8 cellular contexts compared by ENCODE assay signal in genomic region chr6:37222125-37222967, GRCh38.
DNase-seq lines count a peak whose midpoint lies in the region; ATAC-seq lines count a peak whose summit lies in the region.

No MANE protein-coding gene starts in this region.

- no peaks in the 10 kb centered on the region for H3K9me3 Mint-ChIP-seq in dendritic cell treated with granulocyte-macrophage colony-stimulating factor and Interleukin-4, amounts not matched to agents 40 ng/mL and 50 ng/mL, for 4 days

- DNase-seq in AG20443 (ENCODE audit: low spot score) (peak; percentile 88), NCI-H345 (lab: John Stamatoyannopoulos, UW) (peak; percentile 98), left kidney (ENCODE audit: low read depth, low spot score) (peak; percentile 98)
- DNase-seq in activated CD4-positive, CD25-positive, alpha-beta regulatory T cell treated with anti-CD3 and anti-CD28 coated beads, Interleukin-2, amount 50 U/mL, for 16 hours (ENCODE audit: low read depth, low spot score): peak; percentile 12
- peak; percentile 83 for DNase-seq in stimulated activated CD4-positive, alpha-beta T cell treated with anti-CD3 and anti-CD28 coated beads, Interleukin-1b, Interleukin-23, amount 100 ng/mL, for 48 hours

- peaks cover 3% of the 10 kb centered on the region for H3K27me3 Mint-ChIP-seq in dendritic cell treated with granulocyte-macrophage colony-stimulating factor and Interleukin-4, amounts not matched to agents 40 ng/mL and 50 ng/mL, for 4 days

- ATAC-seq in GM19025 (IDR thresholded peaks at IDR 0.05; ENCODE audit: low read depth, unreplicated experiment) (peak; percentile 79), HG03196 (IDR thresholded peaks at IDR 0.05; ENCODE audit: unreplicated experiment) (peak; percentile 83)

- no peaks in the 10 kb centered on the region for H3K36me3 Mint-ChIP-seq in dendritic cell treated with granulocyte-macrophage colony-stimulating factor and Interleukin-4, amounts not matched to agents 40 ng/mL and 50 ng/mL, for 4 days (ENCODE audit: low read depth)

- intact Hi-C loops in dendritic cell treated with granulocyte-macrophage colony-stimulating factor and Interleukin-4, amounts not matched to agents 40 ng/mL and 50 ng/mL, for 4 days (cut with micrococcal nuclease): no loop called here

- peak overlapping the region; percentile 67 for H3K4me3 Mint-ChIP-seq in dendritic cell treated with granulocyte-macrophage colony-stimulating factor and Interleukin-4, amounts not matched to agents 40 ng/mL and 50 ng/mL, for 4 days

- H3K27ac Mint-ChIP-seq in dendritic cell treated with granulocyte-macrophage colony-stimulating factor and Interleukin-4, amounts not matched to agents 40 ng/mL and 50 ng/mL, for 4 days: peak overlapping the region; percentile 6

- H3K4me1 Mint-ChIP-seq in dendritic cell treated with granulocyte-macrophage colony-stimulating factor and Interleukin-4, amounts not matched to agents 40 ng/mL and 50 ng/mL, for 4 days (ENCODE audit: low read depth): peaks cover 41% of the 10 kb centered on the region

Comparison
In these comparisons a context has a peak if more than half of its experiments do, and no peak if none do; other contexts are left out.
1. Peak in every context shown above with its lines: DNase-seq and ATAC-seq.
2. DNase-seq: peak in every context shown above with its lines; median percentile 98 in NCI-H345; 98 in left kidney; 88 in AG20443; 83 in stimulated activated CD4-positive, alpha-beta T cell treated with anti-CD3 and anti-CD28 coated beads, Interleukin-1b, Interleukin-23, amount 100 ng/mL, for 48 hours; 12 in activated CD4-positive, CD25-positive, alpha-beta regulatory T cell treated with anti-CD3 and anti-CD28 coated beads, Interleukin-2, amount 50 U/mL, for 16 hours.